ENCODE assay signal across 10 cellular contexts in genomic region chr1:180623579-180624347, GRCh38. TPM values are rescaled to one million over a fixed set of nuclear protein-coding genes. Genes with fewer than 3 reads are reported as not detected.
A peak's percentile ranks its signal among the peaks of the same experiment; 100 is the strongest.
DNase-seq lines count a peak whose midpoint lies in the region; ATAC-seq and TF ChIP-seq lines count a peak whose summit lies in the region.
"Had no signal": no experiment of that assay in that cellular context is flagged by ENCODE, and none has a peak within 500 bp of the region (broad histone marks: within the 10 kb centered on the region; RNA-seq: fewer than 3 reads in every experiment).

No MANE protein-coding gene starts in this region.

- H3K36me3 ChIP-seq in Karpas-422 (ENCODE audit: insufficient read depth, low read length), result no peaks in the 10 kb centered on the region

- TF ChIP-seq CTCF in 22Rv1 (IDR thresholded peaks at IDR 0.05) (peak; percentile 38), VCaP (conservative IDR thresholded peaks at IDR 0.05) (peak; percentile 67), foreskin keratinocyte (conservative IDR thresholded peaks at IDR 0.05) (peak; percentile 58), GM10266 (IDR thresholded peaks at IDR 0.05; ENCODE audit: control insufficient read depth, insufficient read depth, low read depth, missing control alignments) (no peak)

- ATAC-seq in foreskin keratinocyte, result peak; percentile 20

- no peak overlapping the region for H3K4me3 ChIP-seq in Karpas-422 (ENCODE audit: low read length)

- H3K27ac ChIP-seq in 22Rv1 (no peak overlapping the region), VCaP (no peak overlapping the region), foreskin keratinocyte (no peak overlapping the region), Karpas-422 (ENCODE audit: low read length) (no peak overlapping the region)

- H3K27me3 ChIP-seq in foreskin keratinocyte (no peaks in the 10 kb centered on the region), Karpas-422 (ENCODE audit: low read length) (no peaks in the 10 kb centered on the region)

- H3K4me1 ChIP-seq in foreskin keratinocyte (no peaks in the 10 kb centered on the region), Karpas-422 (ENCODE audit: low read length) (peaks cover 7% of the 10 kb centered on the region)

- no peak overlapping the region for H3K4me2 ChIP-seq in Karpas-422 (ENCODE audit: low read depth, low read length, poor library complexity, severe bottlenecking)

- no peaks in the 10 kb centered on the region for H3K79me2 ChIP-seq in Karpas-422 (ENCODE audit: low read length)

- H3K9me3 ChIP-seq in Karpas-422 (ENCODE audit: low read length), result no peaks in the 10 kb centered on the region

- DNase-seq in ELR (ENCODE audit: low read depth) (peak; percentile 51), foreskin keratinocyte (peak in 1 of 2 donors; percentile 20), NCI-H1417 (lab: John Stamatoyannopoulos, UW) (no peak), GM10266 (ENCODE audit: extremely low spot score) (no peak), Karpas-422 (no peak)
- no peak for DNase-seq in activated naive CD4-positive, alpha-beta T cell (lab: John Stamatoyannopoulos, UW)
- DNase-seq: NCI-H2107, T-helper 2 cell had no signal

- no peaks in the 10 kb centered on the region for H4K20me1 ChIP-seq in Karpas-422 (ENCODE audit: insufficient read depth, low read depth, low read length)

- H3K9ac ChIP-seq in Karpas-422 (ENCODE audit: low read length), result no peak overlapping the region

- no peak overlapping the region for H2AFZ ChIP-seq in Karpas-422 (ENCODE audit: low read length)

- H3K9me2 ChIP-seq in Karpas-422 (replicated peaks; ENCODE audit: insufficient read depth, low read length), result no peaks in the 10 kb centered on the region

RNA-seq across cellular contexts. Expression of gene XPR1, which starts 8.1 kb away (rescaled TPM):
- 25.1 and 27.6 TPM in 2 replicates for total RNA-seq in foreskin keratinocyte
- polyA plus RNA-seq in foreskin keratinocyte, result 6.7 and 8.3 TPM in 2 replicates
- 18.2 and 38.3 TPM in 2 replicates for total RNA-seq in Karpas-422 (2014; rRNA removed; shearing (Covaris generic); ENCODE audit: low replicate concordance)
